21 cellular contexts compared by ENCODE assay signal in genomic region chr7:46133741-46134140, GRCh38.
"Had no signal": no experiment of that assay in that cellular context is flagged by ENCODE, and none has a peak within 500 bp of the region (broad histone marks: within the 10 kb centered on the region; RNA-seq: fewer than 3 reads in every experiment).

No MANE protein-coding gene starts in this region.

- H3K27ac ChIP-seq: foreskin keratinocyte, heart right ventricle, right atrium auricular region, testis, transverse colon had no signal

- H3K4me3 ChIP-seq: heart right ventricle, right atrium auricular region, testis, transverse colon had no signal

- ATAC-seq: activated CD8-positive, alpha-beta T cell treated with anti-CD3 and anti-CD28 coated beads for 36 hours; activated T-helper 17 cell treated with anti-CD3 and anti-CD28 coated beads, Interleukin-2, amount 50 U/mL, for 72 hours; effector memory CD8-positive, alpha-beta T cell; esophagus mucosa; foreskin keratinocyte; heart right ventricle; natural killer cell; stimulated activated naive CD8-positive, alpha-beta T cell treated with anti-CD3 and anti-CD28 coated beads, Interleukin-15, Interleukin-2, amounts not matched to agents 100 U/mL and 50 U/mL, for 24 hours had no signal

- H3K36me3 ChIP-seq: heart right ventricle, right atrium auricular region, transverse colon had no signal

- H3K4me1 ChIP-seq: heart right ventricle, right atrium auricular region, testis, transverse colon had no signal

- H3K9me3 ChIP-seq: heart right ventricle, right atrium auricular region, testis, transverse colon had no signal

- H3K27me3 ChIP-seq: foreskin keratinocyte, heart right ventricle, right atrium auricular region, testis, transverse colon had no signal

- DNase-seq: activated B cell treated with CpG ODN at 0.5 μM for 24 hours; activated CD4-positive, alpha-beta T cell treated with anti-CD3 and anti-CD28 coated beads, Interleukin-2, amount 50 U/mL, for 1 hour; activated CD8-positive, alpha-beta T cell treated with anti-CD3 and anti-CD28 coated beads for 36 hours; activated gamma-delta T cell treated with Interleukin-2 at 50 U/mL for 16 hours; activated naive CD4-positive, alpha-beta T cell treated with anti-CD3 and anti-CD28 coated beads, Interleukin-2, amount 50 U/mL, for 16 hours; activated T-cell treated with anti-CD3 and anti-CD28 coated beads, Interleukin-2, amount 50 U/mL, for 4 hours; caudate nucleus; cortex of kidney; effector memory CD8-positive, alpha-beta T cell; foreskin keratinocyte; heart right ventricle; midbrain; natural killer cell; stimulated activated CD4-positive, alpha-beta T cell treated with anti-CD3 and anti-CD28 coated beads, Interleukin-4, amount 100 ng/mL, for 1 hour; stimulated activated naive CD8-positive, alpha-beta T cell treated with anti-CD3 and anti-CD28 coated beads, Interleukin-15, Interleukin-2, amounts not matched to agents 100 U/mL and 50 U/mL, for 24 hours; T-helper 2 cell; testis; transverse colon had no signal
